In genomic region chr3:56748663-56749231, GRCh38 we compare ENCODE assay signal across 17 cellular contexts. TPM values are rescaled to one million over a fixed set of nuclear protein-coding genes. Genes with fewer than 3 reads are reported as not detected.
A peak's percentile ranks its signal among the peaks of the same experiment; 100 is the strongest.
DNase-seq lines count a peak whose midpoint lies in the region; ATAC-seq and TF ChIP-seq lines count a peak whose summit lies in the region.
"Had no signal": no experiment of that assay in that cellular context is flagged by ENCODE, and none has a peak within 500 bp of the region (broad histone marks: within the 10 kb centered on the region; RNA-seq: fewer than 3 reads in every experiment).

No MANE protein-coding gene starts in this region.

- TF ChIP-seq CTCF in CD14-positive monocyte (IDR thresholded peaks at IDR 0.05) = no peak

- H3K9me3 ChIP-seq in T-helper 17 cell (ENCODE audit: control insufficient read depth, low read length, poor library complexity, severe bottlenecking) = no peaks in the 10 kb centered on the region

- ATAC-seq in T-helper 17 cell (no peak), left ventricle myocardium superior (peak; percentile 77), GM21447 (IDR thresholded peaks at IDR 0.05; ENCODE audit: unreplicated experiment) (no peak), GM21717 (IDR thresholded peaks at IDR 0.05; ENCODE audit: unreplicated experiment) (no peak)
- ATAC-seq: GM12878, GM23338 had no signal

- DNase-seq in CD14-positive monocyte (ENCODE audit: low spot score) = no peak
- DNase-seq in T-helper 17 cell = no peak
- no peak for DNase-seq in left ventricle myocardium superior
- peak; percentile 50 for DNase-seq in pons (ENCODE audit: low spot score)
- no peak for DNase-seq in NCI-H1048 (lab: John Stamatoyannopoulos, UW)
- no peak for DNase-seq in NCI-H1417 treated with DMSO at 0.1 percent for 48 hours (lab: John Stamatoyannopoulos, UW)
- DNase-seq: activated T-cell treated with anti-CD3 and anti-CD28 coated beads for 4 hours; effector CD4-positive, alpha-beta T cell; KBM-7; naive B cell; NCI-H2171 treated with DMSO at 0.1 percent for 48 hours; SHP77 treated with DMSO at 0.1 percent for 48 hours; T-helper 9 cell had no signal

- peak overlapping the region in 5 of 7 donors; percentile 19 to 63 (median 37) for H3K27ac Mint-ChIP-seq in CD14-positive monocyte
- peak overlapping the region; percentile 73 for H3K27ac Mint-ChIP-seq in T-helper 17 cell
- H3K27ac Mint-ChIP-seq: GM23338 had no signal

- peaks cover 78 to 81% of the 10 kb centered on the region in 2 donors for H3K36me3 Mint-ChIP-seq in CD14-positive monocyte
- peaks cover 6% of the 10 kb centered on the region for H3K36me3 Mint-ChIP-seq in T-helper 17 cell (ENCODE audit: low read depth)

- H3K27me3 Mint-ChIP-seq in CD14-positive monocyte (ENCODE audit: low read depth in 3 of 3) = peaks cover 0 to 3% (median 0%) of the 10 kb centered on the region in 3 donors
- H3K27me3 Mint-ChIP-seq in T-helper 17 cell = no peaks in the 10 kb centered on the region
- H3K27me3 Mint-ChIP-seq: naive B cell had no signal

- peaks cover 36% of the 10 kb centered on the region for H3K4me1 Mint-ChIP-seq in CD14-positive monocyte
- peaks cover 13% of the 10 kb centered on the region for H3K4me1 Mint-ChIP-seq in T-helper 17 cell

- intact Hi-C loops in CD14-positive monocyte (cut with micrococcal nuclease) = no loop called here
- intact Hi-C loops in left ventricle myocardium superior (cut with micrococcal nuclease) = no loop called here

- peaks cover 0 to 2% (median 0%) of the 10 kb centered on the region in 7 donors for H3K9me3 Mint-ChIP-seq in CD14-positive monocyte
- H3K9me3 Mint-ChIP-seq: GM23338, naive B cell had no signal

- H3K4me3 Mint-ChIP-seq in CD14-positive monocyte = no peak overlapping the region
- H3K4me3 Mint-ChIP-seq in T-helper 17 cell = no peak overlapping the region
- H3K4me3 Mint-ChIP-seq: GM23338, naive B cell had no signal

RNA-seq across cellular contexts. Expression of gene ARHGEF3, which starts 53.0 kb away (rescaled TPM):
- polyA plus RNA-seq in CD14-positive monocyte = 10 to 100 TPM; 22.6 to 29.5 TPM
- total RNA-seq in T-helper 17 cell (10 to 100 TPM; 70.2 to 71.0 TPM), left ventricle myocardium superior (17.6 TPM)
